ENCODE assay signal across 9 cellular contexts in the genomic region with DNA sequence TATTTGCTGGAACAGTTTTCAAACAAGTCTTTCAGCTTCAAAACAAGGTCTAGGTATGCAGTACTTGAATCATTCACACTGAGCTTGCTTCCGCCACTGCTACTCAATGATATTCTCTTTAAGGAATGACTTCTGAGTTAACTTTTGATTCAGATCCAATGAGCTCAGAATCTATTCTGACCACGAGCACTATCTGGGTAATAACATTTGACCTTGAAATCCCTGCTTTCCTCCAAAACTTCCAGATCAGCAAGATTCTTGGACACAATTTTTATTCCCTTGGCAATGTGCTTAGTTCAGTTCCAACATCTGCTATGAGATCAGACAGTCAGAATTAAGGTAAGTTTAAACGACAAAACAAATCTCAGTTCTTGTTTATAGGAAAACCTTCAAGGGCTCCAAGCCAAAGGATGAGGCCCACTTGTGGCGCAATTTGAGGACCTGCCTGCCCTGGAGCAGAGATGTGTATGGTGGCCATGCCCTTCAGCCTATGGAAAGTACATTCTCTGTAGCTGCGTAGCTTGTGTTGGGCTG.
A peak's percentile ranks its signal among the peaks of the same experiment; 100 is the strongest.
DNase-seq lines count a peak whose midpoint lies in the region; ATAC-seq, FAIRE-seq and TF ChIP-seq lines count a peak whose summit lies in the region.
"Had no signal": no experiment of that assay in that cellular context is flagged by ENCODE, and none has a peak within 500 bp of the region (broad histone marks: within the 10 kb centered on the region; RNA-seq: fewer than 3 reads in every experiment).

No MANE protein-coding gene starts in this region.

- peaks cover 28% of the 10 kb centered on the region for H3K36me3 Mint-ChIP-seq in CD8-positive, alpha-beta T cell

- POLR2A ChIA-PET in CD8-positive, alpha-beta T cell (lab: Charles Lee), result interaction anchor here (0.8 to 2.5 kb wide), 7 partner anchors 9 to 919 kb away, joined by 3 to 8 read pairs (median 6); partner anchors contain the start of gene AP5Z1
- POLR2A ChIA-PET in RWPE1 (lab: Yijun Ruan, JAX; ENCODE audit: low non-redundant PET), result no interaction called here

- H3K9ac ChIP-seq in parathyroid adenoma, result peak overlapping the region; percentile 16

- FAIRE-seq in frontal cortex (lab: Jason Lieb, UNC), result no peak

- H3K27me3 ChIP-seq in CD8-positive, alpha-beta T cell (ENCODE audit: insufficient read depth, low read length), result no peaks in the 10 kb centered on the region
- H3K27me3 ChIP-seq in parathyroid adenoma (ENCODE audit: control insufficient read depth, insufficient read depth, low read length), result no peaks in the 10 kb centered on the region

- H3K4me2 ChIP-seq in parathyroid adenoma (ENCODE audit: low read length), result peak overlapping the region; percentile 54

- peak overlapping the region; percentile 65 for H3K27ac ChIP-seq in CD8-positive, alpha-beta T cell (ENCODE audit: low read depth, low read length)
- H3K27ac ChIP-seq in RWPE1 (peak overlapping the region; percentile 39; the same call in 1 of the 2 replicates), parathyroid adenoma (peak overlapping the region; percentile 99)

- H3K36me3 ChIP-seq in CD8-positive, alpha-beta T cell (ENCODE audit: insufficient read depth, low read length), result no peaks in the 10 kb centered on the region
- no peaks in the 10 kb centered on the region for H3K36me3 ChIP-seq in parathyroid adenoma (ENCODE audit: control insufficient read depth, insufficient read depth, low read length)

- ATAC-seq in CD8-positive, alpha-beta T cell, result no peak
- ATAC-seq in HG02885 (IDR thresholded peaks at IDR 0.05; ENCODE audit: poor library complexity, unreplicated experiment), result no peak
- ATAC-seq: HCT116 had no signal

- peaks cover 9% of the 10 kb centered on the region for H3K79me2 ChIP-seq in parathyroid adenoma

- peak overlapping the region; percentile 64 for H3K4me3 ChIP-seq in CD8-positive, alpha-beta T cell (ENCODE audit: low read depth, low read length)
- no peak overlapping the region for H3K4me3 ChIP-seq in epithelial cell of proximal tubule (ENCODE audit: low read depth, low read length)
- peak overlapping the region; percentile 29 for H3K4me3 ChIP-seq in parathyroid adenoma (ENCODE audit: low read depth, low read length)

- peaks cover 96% of the 10 kb centered on the region for H3K4me1 Mint-ChIP-seq in CD8-positive, alpha-beta T cell (ENCODE audit: low read depth)

- no peak for TF ChIP-seq CTCF in CD8-positive, alpha-beta T cell (IDR thresholded peaks at IDR 0.05)
- no peak for TF ChIP-seq CTCF in RWPE1 (conservative IDR thresholded peaks at IDR 0.05; ENCODE audit: low read depth)
- no peak for TF ChIP-seq CTCF in epithelial cell of proximal tubule (conservative IDR thresholded peaks at IDR 0.05; ENCODE audit: low read depth, low read length)
- no peak for TF ChIP-seq CTCF in parathyroid adenoma (IDR thresholded peaks at IDR 0.05)

- CTCF ChIA-PET in CD8-positive, alpha-beta T cell (lab: Charles Lee), result interaction anchor here (0.9 to 3.2 kb wide), 7 partner anchors 10 to 199 kb away, joined by 3 to 25 read pairs (median 10); no protein-coding TSS in a partner anchor
- CTCF ChIA-PET in RWPE1 (lab: Yijun Ruan, JAX), result interaction anchor here (0.9 to 2.0 kb wide), 3 partner anchors 11 to 200 kb away, joined by 3 to 10 read pairs (median 3); no protein-coding TSS in a partner anchor

- DNase-seq in CD8-positive, alpha-beta T cell, result no peak
- DNase-seq in RWPE1 (ENCODE audit: low spot score), result no peak
- peak; percentile 50 for DNase-seq in epithelial cell of proximal tubule (ENCODE audit: low read depth)
- DNase-seq in NCI-H2029 (lab: John Stamatoyannopoulos, UW), result no peak
- no peak for DNase-seq in NCI-H1436 (lab: John Stamatoyannopoulos, UW)
- DNase-seq in frontal cortex (ENCODE audit: low spot score in 2 of 2), result no peak

- peak overlapping the region; percentile 92 for H3K4me3 Mint-ChIP-seq in CD8-positive, alpha-beta T cell

- H3K4me1 ChIP-seq in CD8-positive, alpha-beta T cell (ENCODE audit: insufficient read depth, low read length), result peaks cover 96% of the 10 kb centered on the region
- H3K4me1 ChIP-seq in parathyroid adenoma, result peaks cover 87% of the 10 kb centered on the region

- H2AFZ ChIP-seq in parathyroid adenoma, result no peak overlapping the region

- intact Hi-C loops in CD8-positive, alpha-beta T cell (cut with DNase I, micrococcal nuclease), result no loop called here

- H3K27ac Mint-ChIP-seq in CD8-positive, alpha-beta T cell, result peak overlapping the region; percentile 96

- H3K9me3 ChIP-seq in CD8-positive, alpha-beta T cell (ENCODE audit: low read length), result no peaks in the 10 kb centered on the region
- H3K9me3 ChIP-seq in parathyroid adenoma (ENCODE audit: control insufficient read depth, low read length), result no peaks in the 10 kb centered on the region

- no peaks in the 10 kb centered on the region for H3K9me3 Mint-ChIP-seq in CD8-positive, alpha-beta T cell

- H3K27me3 Mint-ChIP-seq in CD8-positive, alpha-beta T cell (ENCODE audit: low read depth), result no peaks in the 10 kb centered on the region

Comparison
In these comparisons a context has a peak if more than half of its experiments do, and no peak if none do; other contexts are left out.
1. H3K27ac ChIP-seq: peak in every context shown above with its lines; median percentile 99 in parathyroid adenoma; 65 in CD8-positive, alpha-beta T cell; 39 in RWPE1.